ENCODE assay signal across 8 cellular contexts in the genomic region with DNA sequence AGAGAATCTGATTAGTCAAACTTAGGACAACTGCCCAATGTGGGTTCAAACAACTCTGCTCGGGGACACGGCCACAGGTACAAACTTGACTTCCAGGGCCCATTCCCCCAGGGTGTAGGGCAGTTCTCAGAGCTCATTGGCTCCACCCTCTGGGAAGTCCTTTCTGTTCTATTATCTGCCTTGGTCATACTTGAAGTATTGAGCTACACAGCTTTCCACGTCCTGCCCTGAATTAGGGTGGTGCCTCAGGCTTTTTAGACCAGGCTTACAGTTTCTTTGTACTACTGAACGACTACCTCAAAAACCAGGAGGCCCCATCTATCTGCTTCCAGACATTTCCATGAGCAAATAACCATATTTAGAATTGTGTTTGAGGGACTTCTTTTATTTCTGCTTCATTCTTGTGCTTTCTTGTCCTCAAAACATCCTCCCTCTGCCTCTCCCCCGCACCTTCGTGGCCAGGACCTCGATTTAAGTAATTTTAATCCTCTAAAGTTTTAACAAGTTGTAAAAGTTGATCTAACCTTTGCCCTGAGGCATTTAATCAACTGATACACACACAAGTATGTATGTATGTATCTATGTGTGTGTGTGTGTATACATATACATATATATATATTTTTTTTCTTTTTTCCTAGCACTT.
A peak's percentile ranks its signal among the peaks of the same experiment; 100 is the strongest.
DNase-seq lines count a peak whose midpoint lies in the region; ATAC-seq, FAIRE-seq and TF ChIP-seq lines count a peak whose summit lies in the region.

No MANE protein-coding gene starts in this region.

- no peaks in the 10 kb centered on the region for H3K9me3 ChIP-seq in endothelial cell of umbilical vein (replicated peaks; ENCODE audit: control insufficient read depth, insufficient read depth, low read length)

- peak overlapping the region; percentile 67 for H3K27ac ChIP-seq in endothelial cell of umbilical vein (ENCODE audit: insufficient read depth, low read depth, low read length)

- peak; percentile 77 for DNase-seq in activated CD8-positive, alpha-beta memory T cell treated with anti-CD3 and anti-CD28 coated beads for 24 hours
- no peak for DNase-seq in activated CD8-positive, alpha-beta memory T cell treated with anti-CD3 and anti-CD28 coated beads, Interleukin-2, amount 50 U/mL, for 48 hours
- no peak for DNase-seq in WTC11 (ENCODE audit: low spot score)
- no peak for DNase-seq in endothelial cell of umbilical vein (ENCODE audit: low read depth, low spot score)
- DNase-seq in stimulated activated CD4-positive, alpha-beta T cell treated with anti-CD3 and anti-CD28 coated beads, Interleukin-12 subunit alpha, Interleukin-12 subunit beta, amount 100 ng/mL, for 48 hours (ENCODE audit: low read depth in 2 of 3, low spot score in 1 of 3), result peak; percentile 25 to 51 (median 31)
- no peak for DNase-seq in NCI-H187 treated with DMSO at 0.1 percent for 48 hours (lab: John Stamatoyannopoulos, UW)
- DNase-seq in T-helper 9 cell, result no peak

- peaks cover 20% of the 10 kb centered on the region for H3K4me1 ChIP-seq in endothelial cell of umbilical vein (ENCODE audit: control insufficient read depth, extremely low read depth, insufficient read depth, low read length)

- CTCF ChIA-PET in WTC11 (lab: Charles Lee), result interaction anchor here (1.1 kb wide), 1 partner anchor 276 kb away, joined by 3 read pairs; no protein-coding TSS in a partner anchor
- CTCF ChIA-PET in endothelial cell of umbilical vein (lab: Charles Lee), result interaction anchor here (0.7 to 2.3 kb wide), 5 partner anchors 9 to 329 kb away, joined by 3 to 15 read pairs (median 8); a partner anchor contains a TSS

- no peak for TF ChIP-seq CTCF in WTC11 (IDR thresholded peaks at IDR 0.05)
- TF ChIP-seq CTCF in endothelial cell of umbilical vein (IDR thresholded peaks at IDR 0.05; ENCODE audit: extremely low read depth in 1 of 2, insufficient read depth in 1 of 2, low read depth in 1 of 2, low read length in 2 of 2), result no peak

- POLR2A ChIA-PET in WTC11 (lab: Charles Lee), result no interaction called here
- POLR2A ChIA-PET in endothelial cell of umbilical vein (lab: Charles Lee), result no interaction called here

- TF ChIP-seq POLR2A in endothelial cell of umbilical vein (IDR thresholded peaks at IDR 0.05; ENCODE audit: low read depth, low read length), result no peak

- peaks cover 5% of the 10 kb centered on the region for H3K9me3 Mint-ChIP-seq in WTC11

- FAIRE-seq in endothelial cell of umbilical vein (lab: Jason Lieb, UNC), result peak; percentile 52

- no peaks in the 10 kb centered on the region for H3K36me3 Mint-ChIP-seq in WTC11

- intact Hi-C loops in endothelial cell of umbilical vein (cut with micrococcal nuclease), result loop anchor here (2.0 kb wide), 1 partner anchor 15 kb away; no protein-coding TSS in a partner anchor

- H3K4me2 ChIP-seq in endothelial cell of umbilical vein (ENCODE audit: insufficient read depth, low read length), result peak overlapping the region; percentile 64

- H3K79me2 ChIP-seq in endothelial cell of umbilical vein (ENCODE audit: control insufficient read depth, insufficient read depth, low read length), result no peaks in the 10 kb centered on the region

- H3K27me3 ChIP-seq in endothelial cell of umbilical vein (ENCODE audit: control insufficient read depth in 2 of 2, insufficient read depth in 2 of 2, low read length in 2 of 2), result no peaks in the 10 kb centered on the region

- no peak overlapping the region for H3K4me3 Mint-ChIP-seq in WTC11

- no peaks in the 10 kb centered on the region for H3K36me3 ChIP-seq in endothelial cell of umbilical vein (ENCODE audit: control insufficient read depth in 2 of 2, extremely low read depth in 1 of 2, insufficient read depth in 2 of 2, low read length in 2 of 2)

- H2AFZ ChIP-seq in endothelial cell of umbilical vein (ENCODE audit: low read depth, low read length), result peak overlapping the region; percentile 62

- no peaks in the 10 kb centered on the region for H3K9me1 ChIP-seq in endothelial cell of umbilical vein (replicated peaks; ENCODE audit: control insufficient read depth, extremely low read depth, insufficient read depth, low read length)

- dilution Hi-C loops in endothelial cell of umbilical vein (cut with MboI; ENCODE audit: extremely low pct_ligation_motif_present, low sequenced_read_pairs), result no loop called here

- H3K9ac ChIP-seq in endothelial cell of umbilical vein (replicated peaks; ENCODE audit: extremely low read depth, insufficient read depth, low read length), result no peak overlapping the region

- ATAC-seq in HG03432 (IDR thresholded peaks at IDR 0.05; ENCODE audit: unreplicated experiment), result peak; percentile 76
- peak; percentile 78 for ATAC-seq in WTC11

- no peaks in the 10 kb centered on the region for H4K20me1 ChIP-seq in endothelial cell of umbilical vein (replicated peaks; ENCODE audit: control insufficient read depth, extremely low read depth, insufficient read depth, low read length)

- H3K27me3 Mint-ChIP-seq in WTC11 (ENCODE audit: low read depth), result no peaks in the 10 kb centered on the region

- no TSS peak for BruUV-seq in endothelial cell of umbilical vein (replicated peaks; lab: Mats Ljungman, UMichigan)

- H3K4me3 ChIP-seq in endothelial cell of umbilical vein (replicated peaks in 1 of 3; ENCODE audit: insufficient read depth in 1 of 3, low read depth in 1 of 3, low read length in 3 of 3), result no peak overlapping the region

- no peak overlapping the region for H3K27ac Mint-ChIP-seq in WTC11

- peaks cover 10% of the 10 kb centered on the region; the same call in 1 of the 2 replicates for H3K4me1 Mint-ChIP-seq in WTC11

TF ChIP-seq in WTC11, 78 proteins besides CTCF, POLR2A, EP300 and RAD21:
- TF ChIP-seq, protein P1, sequence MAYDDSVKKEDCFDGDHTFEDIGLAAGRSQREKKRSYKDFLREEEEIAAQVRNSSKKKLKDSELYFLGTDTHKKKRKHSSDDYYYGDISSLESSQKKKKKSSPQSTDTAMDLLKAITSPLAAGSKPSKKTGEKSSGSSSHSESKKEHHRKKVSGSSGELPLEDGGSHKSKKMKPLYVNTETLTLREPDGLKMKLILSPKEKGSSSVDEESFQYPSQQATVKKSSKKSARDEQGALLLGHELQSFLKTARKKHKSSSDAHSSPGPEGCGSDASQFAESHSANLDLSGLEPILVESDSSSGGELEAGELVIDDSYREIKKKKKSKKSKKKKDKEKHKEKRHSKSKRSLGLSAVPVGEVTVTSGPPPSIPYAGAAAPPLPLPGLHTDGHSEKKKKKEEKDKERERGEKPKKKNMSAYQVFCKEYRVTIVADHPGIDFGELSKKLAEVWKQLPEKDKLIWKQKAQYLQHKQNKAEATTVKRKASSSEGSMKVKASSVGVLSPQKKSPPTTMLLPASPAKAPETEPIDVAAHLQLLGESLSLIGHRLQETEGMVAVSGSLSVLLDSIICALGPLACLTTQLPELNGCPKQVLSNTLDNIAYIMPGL (CRISPR knock-in tag; IDR thresholded peaks at IDR 0.05), result no peak
TF ChIP-seq in WTC11: peak in this region for 0.

TF ChIP-seq in endothelial cell of umbilical vein, 7 proteins besides CTCF, POLR2A, EP300 and RAD21:
- TF ChIP-seq POLR2AphosphoS5 (IDR thresholded peaks at IDR 0.05; ENCODE audit: insufficient read depth, low read depth, low read length), result no peak
- no peak for TF ChIP-seq FOS (IDR thresholded peaks at IDR 0.05; ENCODE audit: borderline replicate concordance, insufficient read depth, low read length)
- no peak for TF ChIP-seq JUN (IDR thresholded peaks at IDR 0.05; ENCODE audit: borderline replicate concordance, insufficient read depth, insufficient read length, low read depth)

Comparison
In these comparisons a context has a peak if more than half of its experiments do, and no peak if none do; other contexts are left out.
1. DNase-seq: peak in activated CD8-positive, alpha-beta memory T cell treated with anti-CD3 and anti-CD28 coated beads for 24 hours (single experiment) and stimulated activated CD4-positive, alpha-beta T cell treated with anti-CD3 and anti-CD28 coated beads, Interleukin-12 subunit alpha, Interleukin-12 subunit beta, amount 100 ng/mL, for 48 hours (3 of 3); none in activated CD8-positive, alpha-beta memory T cell treated with anti-CD3 and anti-CD28 coated beads, Interleukin-2, amount 50 U/mL, for 48 hours (single experiment), WTC11 (single experiment), endothelial cell of umbilical vein (single experiment), NCI-H187 treated with DMSO at 0.1 percent for 48 hours (single experiment) and T-helper 9 cell (single experiment).